In genomic region chr1:161258439-161259386, GRCh38 we compare ENCODE assay signal across 8 cellular contexts. TPM values are rescaled to one million over a fixed set of nuclear protein-coding genes. Genes with fewer than 3 reads are reported as not detected.
DNase-seq lines count a peak whose midpoint lies in the region; ATAC-seq and TF ChIP-seq lines count a peak whose summit lies in the region.

PCP4L1 (plus strand) TSS chr1:161258745; CDS start chr1:161258975, 230 bp downstream.

- peaks cover 7% of the 10 kb centered on the region for H3K36me3 Mint-ChIP-seq in endodermal cell (ENCODE audit: low read depth)

- no peak within 1 kb of the TSS for H4K8ac ChIP-seq in mesenchymal stem cell (ENCODE audit: low read length)

- no peaks in the 10 kb centered on the region for H3K79me1 ChIP-seq in mesenchymal stem cell (replicated peaks; ENCODE audit: low read length, poor library complexity, severe bottlenecking)

- H2BK120ac ChIP-seq in mesenchymal stem cell (ENCODE audit: low read depth, low read length): no peak within 1 kb of the TSS

- H3K23ac ChIP-seq in mesenchymal stem cell (ENCODE audit: low read length in 2 of 2): peak within 1 kb of the TSS in 1 of 2 experiments; percentile 69

- peak within 1 kb of the TSS in 1 of 2 experiments; percentile 48 for H2BK12ac ChIP-seq in mesenchymal stem cell (ENCODE audit: low read length in 2 of 2)

- no peak within 1 kb of the TSS for H2AK5ac ChIP-seq in mesenchymal stem cell (ENCODE audit: low read length, severe bottlenecking)

- H3K4me1 Mint-ChIP-seq in endodermal cell: peaks cover 37% of the 10 kb centered on the region

- in situ Hi-C loops in GM13977 (cut with MboI; ENCODE audit: low pct_unique_long_range_greater_than_20kb, low sequenced_read_pairs, unreplicated experiment): no loop called here

- H3K4me3 ChIP-seq in endodermal cell (ENCODE audit: low read length) (peak within 1 kb of the TSS; percentile 77), mesenchymal stem cell (ENCODE audit: insufficient read depth in 1 of 2, low read depth in 1 of 2, low read length in 2 of 2) (peak within 1 kb of the TSS; percentile 53 to 66)

- H3K4me1 ChIP-seq in endodermal cell (ENCODE audit: control insufficient read depth, insufficient read depth, low read length): peaks cover 4% of the 10 kb centered on the region
- H3K4me1 ChIP-seq in mesenchymal stem cell (ENCODE audit: control insufficient read depth, insufficient read depth, low read depth, low read length): peaks cover 8% of the 10 kb centered on the region

- no peak within 1 kb of the TSS for H4K91ac ChIP-seq in mesenchymal stem cell (ENCODE audit: low read length)

- DNase-seq in GM13977 (ENCODE audit: low spot score): peak; percentile 82
- peak; percentile 42 for DNase-seq in NAMALWA (ENCODE audit: low spot score)
- peak; percentile 6 for DNase-seq in activated CD4-positive, alpha-beta T cell treated with anti-CD3 and anti-CD28 coated beads, Interleukin-2, amount 50 U/mL, for 1 hour
- peak; percentile 94 for DNase-seq in endodermal cell
- DNase-seq in mesenchymal stem cell: peak; percentile 45
- peak; percentile 16 for DNase-seq in stimulated activated CD8-positive, alpha-beta memory T cell treated with anti-CD3 and anti-CD28 coated beads, Interleukin-12 subunit alpha, Interleukin-12 subunit beta, amount 100 ng/mL, for 24 hours (ENCODE audit: extremely low read depth)
- no peak for DNase-seq in SW 1271 (lab: John Stamatoyannopoulos, UW)

- peaks cover 59% of the 10 kb centered on the region for H3K27me3 Mint-ChIP-seq in endodermal cell (ENCODE audit: insufficient read depth)

- H3K9ac ChIP-seq in endodermal cell (ENCODE audit: extremely low read depth, low read length, poor library complexity, severe bottlenecking): no peak within 1 kb of the TSS
- no peak within 1 kb of the TSS for H3K9ac ChIP-seq in mesenchymal stem cell (ENCODE audit: low read length)

- H2BK5ac ChIP-seq in mesenchymal stem cell (ENCODE audit: low read depth, low read length, poor library complexity, severe bottlenecking): no peak within 1 kb of the TSS

- H2AFZ ChIP-seq in mesenchymal stem cell (ENCODE audit: low read depth, low read length): peak within 1 kb of the TSS; percentile 76

- H3K18ac ChIP-seq in mesenchymal stem cell (ENCODE audit: low read depth in 1 of 2, low read length in 2 of 2): no peak within 1 kb of the TSS

- H3K4me2 ChIP-seq in mesenchymal stem cell (ENCODE audit: low read length, poor library complexity, severe bottlenecking): peak within 1 kb of the TSS; percentile 89

- H2BK15ac ChIP-seq in mesenchymal stem cell (ENCODE audit: low read depth, poor library complexity, severe bottlenecking): no peak within 1 kb of the TSS

- H3K36me3 ChIP-seq in endodermal cell (ENCODE audit: control insufficient read depth, insufficient read depth, low read length): no peaks in the 10 kb centered on the region
- no peaks in the 10 kb centered on the region for H3K36me3 ChIP-seq in mesenchymal stem cell (ENCODE audit: control insufficient read depth in 1 of 2, insufficient read depth in 2 of 2, low read depth in 1 of 2, low read length in 2 of 2)

- WGBS in endodermal cell (ENCODE audit: insufficient coverage in 1 of 2, insufficient read length in 1 of 2), 2 experiments: 6 to 8% methylated on average over 27 to 62 of the region's 62 CpGs
- 6% methylated on average over 57 of the region's 62 CpGs for WGBS in mesenchymal stem cell

- no peak within 1 kb of the TSS for H3K4ac ChIP-seq in mesenchymal stem cell (ENCODE audit: low read depth in 1 of 2, low read length in 2 of 2)

- no peak within 1 kb of the TSS for H3K27ac ChIP-seq in endodermal cell (ENCODE audit: low read depth, low read length)
- H3K27ac ChIP-seq in mesenchymal stem cell (ENCODE audit: low read length, poor library complexity, severe bottlenecking): no peak within 1 kb of the TSS

- peak within 1 kb of the TSS; percentile 58 for H3K4me3 Mint-ChIP-seq in endodermal cell

- TF ChIP-seq CTCF in GM13977 (IDR thresholded peaks at IDR 0.05; ENCODE audit: extremely low read depth, insufficient read depth, missing control alignments) (no peak), endodermal cell (conservative IDR thresholded peaks at IDR 0.05) (peak; percentile 20)

- ATAC-seq in HG03025 (IDR thresholded peaks at IDR 0.05; ENCODE audit: low FRiP score, unreplicated experiment): no peak

- H3K9me3 Mint-ChIP-seq in endodermal cell: peaks cover 26% of the 10 kb centered on the region

- no peak within 1 kb of the TSS for H3K27ac Mint-ChIP-seq in endodermal cell

- H3K9me3 ChIP-seq in endodermal cell (ENCODE audit: control insufficient read depth, low read length): peaks cover 26% of the 10 kb centered on the region
- H3K9me3 ChIP-seq in mesenchymal stem cell (ENCODE audit: control insufficient read depth, low read length): peaks cover 23% of the 10 kb centered on the region

- peak within 1 kb of the TSS in 1 of 2 experiments; percentile 76 for H3K14ac ChIP-seq in mesenchymal stem cell (ENCODE audit: low read length in 2 of 2)

- H3K27me3 ChIP-seq in endodermal cell (ENCODE audit: control insufficient read depth, insufficient read depth, low read length, poor library complexity, severe bottlenecking) (peaks cover 38% of the 10 kb centered on the region), mesenchymal stem cell (ENCODE audit: control insufficient read depth in 1 of 2, insufficient read depth in 1 of 2, low read length in 2 of 2) (peaks cover 48 to 52% of the 10 kb centered on the region in 2 experiments)

RNA-seq across cellular contexts. Expression of gene PCP4L1, which starts in this region (rescaled TPM):
- 10 to 100 TPM in 1 of 2 donors, 1 to 10 TPM in 1; 4.0 to 11.3 TPM for total RNA-seq in endodermal cell
- polyA plus RNA-seq in endodermal cell (2013, experiment 1 of 2): not detected
- polyA plus RNA-seq in endodermal cell (2013, experiment 2 of 2): 0.33 TPM
- not detected for polyA plus RNA-seq in mesenchymal stem cell (2013, experiment 1 of 2)
- not detected for polyA plus RNA-seq in mesenchymal stem cell (2013, experiment 2 of 2)

Comparison
In these comparisons a context has a peak if more than half of its experiments do, and no peak if none do; other contexts are left out.
1. DNase-seq: peak in GM13977 (single experiment), NAMALWA (single experiment), activated CD4-positive, alpha-beta T cell treated with anti-CD3 and anti-CD28 coated beads, Interleukin-2, amount 50 U/mL, for 1 hour (single experiment), endodermal cell (single experiment), mesenchymal stem cell (single experiment) and stimulated activated CD8-positive, alpha-beta memory T cell treated with anti-CD3 and anti-CD28 coated beads, Interleukin-12 subunit alpha, Interleukin-12 subunit beta, amount 100 ng/mL, for 24 hours (single experiment); none in SW 1271 (0 of 2).